ENCODE assay signal across 8 cellular contexts in genomic region chr1:114153621-114154145, GRCh38. TPM values are rescaled to one million over a fixed set of nuclear protein-coding genes. Genes with fewer than 3 reads are reported as not detected.
DNase-seq lines count a peak whose midpoint lies in the region; ATAC-seq lines count a peak whose summit lies in the region.

A gene with protein sequence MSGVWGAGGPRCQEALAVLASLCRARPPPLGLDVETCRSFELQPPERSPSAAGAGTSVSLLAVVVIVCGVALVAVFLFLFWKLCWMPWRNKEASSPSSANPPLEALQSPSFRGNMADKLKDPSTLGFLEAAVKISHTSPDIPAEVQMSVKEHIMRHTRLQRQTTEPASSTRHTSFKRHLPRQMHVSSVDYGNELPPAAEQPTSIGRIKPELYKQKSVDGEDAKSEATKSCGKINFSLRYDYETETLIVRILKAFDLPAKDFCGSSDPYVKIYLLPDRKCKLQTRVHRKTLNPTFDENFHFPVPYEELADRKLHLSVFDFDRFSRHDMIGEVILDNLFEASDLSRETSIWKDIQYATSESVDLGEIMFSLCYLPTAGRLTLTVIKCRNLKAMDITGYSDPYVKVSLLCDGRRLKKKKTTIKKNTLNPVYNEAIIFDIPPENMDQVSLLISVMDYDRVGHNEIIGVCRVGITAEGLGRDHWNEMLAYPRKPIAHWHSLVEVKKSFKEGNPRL (minus strand): TSS chr1:114153869. CDS start chr1:114153772, 97 bp downstream.

- H3K4me1 Mint-ChIP-seq in activated naive CD8-positive, alpha-beta T cell treated with anti-CD3 and anti-CD28 coated beads for 36 hours = peaks cover 12% of the 10 kb centered on the region
- peaks cover 15 to 16% of the 10 kb centered on the region in 2 donors for H3K4me1 Mint-ChIP-seq in immature natural killer cell
- peaks cover 16% of the 10 kb centered on the region for H3K4me1 Mint-ChIP-seq in stimulated activated naive CD8-positive, alpha-beta T cell treated with anti-CD3 and anti-CD28 coated beads, Interleukin-15, Interleukin-2, amounts not matched to agents 100 ng/mL and 50 ng/mL, for 24 hours (ENCODE audit: low read depth)

- ATAC-seq in GM21528 (IDR thresholded peaks at IDR 0.05; ENCODE audit: low FRiP score, unreplicated experiment) = no peak

- no peaks in the 10 kb centered on the region for H3K9me3 Mint-ChIP-seq in activated naive CD8-positive, alpha-beta T cell treated with anti-CD3 and anti-CD28 coated beads for 36 hours
- no peaks in the 10 kb centered on the region for H3K9me3 Mint-ChIP-seq in immature natural killer cell
- H3K9me3 Mint-ChIP-seq in stimulated activated naive CD8-positive, alpha-beta T cell treated with anti-CD3 and anti-CD28 coated beads, Interleukin-15, Interleukin-2, amounts not matched to agents 100 ng/mL and 50 ng/mL, for 24 hours = no peaks in the 10 kb centered on the region

- no peak within 1 kb of the TSS for H3K27ac Mint-ChIP-seq in activated naive CD8-positive, alpha-beta T cell treated with anti-CD3 and anti-CD28 coated beads for 36 hours
- H3K27ac Mint-ChIP-seq in immature natural killer cell = peak within 1 kb of the TSS in 1 of 6 donors; percentile 69
- no peak within 1 kb of the TSS for H3K27ac Mint-ChIP-seq in stimulated activated naive CD8-positive, alpha-beta T cell treated with anti-CD3 and anti-CD28 coated beads, Interleukin-15, Interleukin-2, amounts not matched to agents 100 ng/mL and 50 ng/mL, for 24 hours

- H3K36me3 Mint-ChIP-seq in activated naive CD8-positive, alpha-beta T cell treated with anti-CD3 and anti-CD28 coated beads for 36 hours = no peaks in the 10 kb centered on the region
- H3K36me3 Mint-ChIP-seq in immature natural killer cell = peaks cover 0 to 8% (median 0%) of the 10 kb centered on the region in 3 donors
- H3K36me3 Mint-ChIP-seq in stimulated activated naive CD8-positive, alpha-beta T cell treated with anti-CD3 and anti-CD28 coated beads, Interleukin-15, Interleukin-2, amounts not matched to agents 100 ng/mL and 50 ng/mL, for 24 hours (ENCODE audit: low read depth) = no peaks in the 10 kb centered on the region

- H3K4me3 Mint-ChIP-seq in activated naive CD8-positive, alpha-beta T cell treated with anti-CD3 and anti-CD28 coated beads for 36 hours = peak within 1 kb of the TSS; percentile 19
- H3K4me3 Mint-ChIP-seq in immature natural killer cell = peak within 1 kb of the TSS; percentile 71 to 83 (median 77)
- H3K4me3 Mint-ChIP-seq in stimulated activated naive CD8-positive, alpha-beta T cell treated with anti-CD3 and anti-CD28 coated beads, Interleukin-15, Interleukin-2, amounts not matched to agents 100 ng/mL and 50 ng/mL, for 24 hours = peak within 1 kb of the TSS; percentile 47

- DNase-seq in DMS53 (lab: John Stamatoyannopoulos, UW) (peak; percentile 51), DMS53 treated with DMSO at 0.1 percent for 48 hours (lab: John Stamatoyannopoulos, UW; ENCODE audit: unreplicated experiment) (no peak), immature natural killer cell (peak; percentile 14 to 22 (median 20)), hepatic stellate cell (ENCODE audit: low spot score) (no peak), T-helper 1 cell (no peak)
- DNase-seq in activated naive CD8-positive, alpha-beta T cell treated with anti-CD3 and anti-CD28 coated beads for 36 hours = peak; percentile 11

- H3K27me3 Mint-ChIP-seq in activated naive CD8-positive, alpha-beta T cell treated with anti-CD3 and anti-CD28 coated beads for 36 hours = peaks cover 86% of the 10 kb centered on the region
- H3K27me3 Mint-ChIP-seq in immature natural killer cell (ENCODE audit: low read depth in 3 of 3) = peaks cover 19 to 29% (median 28%) of the 10 kb centered on the region in 3 donors
- H3K27me3 Mint-ChIP-seq in stimulated activated naive CD8-positive, alpha-beta T cell treated with anti-CD3 and anti-CD28 coated beads, Interleukin-15, Interleukin-2, amounts not matched to agents 100 ng/mL and 50 ng/mL, for 24 hours = peaks cover 65% of the 10 kb centered on the region

RNA-seq across cellular contexts. Expression of the gene that starts here (rescaled TPM):
- total RNA-seq in activated naive CD8-positive, alpha-beta T cell treated with anti-CD3 and anti-CD28 coated beads for 36 hours = not detected
- polyA plus RNA-seq in immature natural killer cell = not detected

Comparison
In these comparisons a context has a peak if more than half of its experiments do, and no peak if none do; other contexts are left out.
1. Peak in DNase-seq in activated naive CD8-positive, alpha-beta T cell treated with anti-CD3 and anti-CD28 coated beads for 36 hours; RNA of the gene not detected or under 1 TPM.
2. Peak in DNase-seq in immature natural killer cell; RNA of the gene not detected or under 1 TPM.
3. H3K4me3 Mint-ChIP-seq: peak in every context shown above with its lines; median percentile 77 in immature natural killer cell; 47 in stimulated activated naive CD8-positive, alpha-beta T cell treated with anti-CD3 and anti-CD28 coated beads, Interleukin-15, Interleukin-2, amounts not matched to agents 100 ng/mL and 50 ng/mL, for 24 hours; 19 in activated naive CD8-positive, alpha-beta T cell treated with anti-CD3 and anti-CD28 coated beads for 36 hours.